Comparison of ENCODE assay signal across 1 cellular context in the genomic region with DNA sequence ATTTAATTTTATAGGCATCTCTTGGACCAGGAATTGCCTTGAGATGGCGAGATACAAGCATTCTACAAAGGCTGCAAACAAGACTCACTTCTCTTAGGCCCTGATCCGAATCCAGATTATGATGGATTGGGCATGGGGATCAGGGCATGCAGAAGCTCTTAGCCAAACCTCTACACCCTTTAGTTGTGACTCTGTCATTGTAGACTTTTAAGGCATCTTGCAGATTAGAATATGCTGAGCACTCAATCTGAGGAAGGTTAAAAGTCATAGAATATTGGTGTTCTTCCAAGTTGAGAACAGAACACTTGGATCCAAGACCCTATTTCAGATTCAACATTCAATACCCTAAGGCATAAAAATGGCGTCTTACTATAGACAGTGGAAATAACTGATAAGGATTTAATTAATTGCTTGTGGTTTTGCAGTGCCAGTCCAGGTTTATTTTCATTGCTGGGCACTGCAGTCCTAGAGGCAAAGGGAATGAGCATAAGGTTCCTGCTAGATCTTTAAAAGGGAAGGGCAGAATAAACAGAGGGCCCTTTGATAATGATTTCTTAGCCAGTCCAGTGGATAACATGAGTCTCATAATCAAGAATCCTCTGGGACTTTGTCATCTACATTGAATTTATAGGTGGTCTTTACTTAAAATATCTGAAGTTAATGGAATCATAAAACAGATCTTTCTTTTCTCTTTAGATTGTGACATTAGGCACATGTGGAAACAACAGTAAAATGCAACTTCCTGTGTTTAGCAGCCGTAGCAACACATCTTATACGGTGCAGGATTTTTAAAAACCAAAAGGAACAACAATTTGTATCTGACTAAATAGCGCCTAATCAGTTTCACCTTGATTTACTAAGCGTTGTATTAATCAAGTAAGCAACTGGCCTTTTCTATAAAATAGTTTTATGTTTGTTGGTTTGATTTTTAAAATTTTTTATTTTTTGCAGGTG.
TF ChIP-seq lines count a peak whose summit lies in the region.

No MANE protein-coding gene starts in this region.

TF ChIP-seq in WTC11, 78 proteins besides CTCF, POLR2A, EP300 and RAD21 (continued from another document):
- TF ChIP-seq, protein P1, sequence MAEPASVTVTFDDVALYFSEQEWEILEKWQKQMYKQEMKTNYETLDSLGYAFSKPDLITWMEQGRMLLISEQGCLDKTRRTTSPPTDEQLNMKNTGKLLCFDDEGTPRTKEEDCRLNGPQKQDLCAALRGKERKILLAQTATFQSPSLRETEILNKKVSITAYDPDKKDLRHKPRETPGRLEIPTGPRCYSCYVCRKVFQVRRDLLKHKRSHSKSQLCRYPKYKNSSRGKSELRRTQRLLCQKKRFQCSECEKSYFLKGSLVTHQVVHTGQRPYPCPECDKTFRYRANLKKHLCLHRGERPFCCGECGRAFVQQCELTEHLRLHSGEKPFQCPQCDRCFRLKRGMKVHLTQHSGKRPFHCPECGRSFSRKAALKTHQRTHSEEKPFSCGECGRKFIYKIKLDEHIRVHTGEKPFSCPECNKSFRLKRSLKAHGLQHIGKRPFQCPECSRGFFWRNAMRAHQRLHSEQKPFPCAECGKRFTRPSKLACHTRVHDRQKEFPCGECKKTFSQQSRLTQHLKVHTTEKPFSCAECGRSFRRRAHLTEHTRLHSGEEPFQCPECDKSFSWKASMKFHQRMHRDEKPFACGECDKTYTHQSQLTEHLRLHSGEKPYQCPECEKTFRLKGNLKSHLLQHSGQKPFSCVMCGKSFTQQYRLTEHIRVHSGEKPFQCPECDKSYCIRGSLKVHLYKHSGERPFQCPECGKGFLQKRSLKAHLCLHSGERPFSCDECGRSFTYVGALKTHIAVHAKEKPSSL (CRISPR knock-in tag; conservative IDR thresholded peaks at IDR 0.05), result no peak
- TF ChIP-seq, protein P2, sequence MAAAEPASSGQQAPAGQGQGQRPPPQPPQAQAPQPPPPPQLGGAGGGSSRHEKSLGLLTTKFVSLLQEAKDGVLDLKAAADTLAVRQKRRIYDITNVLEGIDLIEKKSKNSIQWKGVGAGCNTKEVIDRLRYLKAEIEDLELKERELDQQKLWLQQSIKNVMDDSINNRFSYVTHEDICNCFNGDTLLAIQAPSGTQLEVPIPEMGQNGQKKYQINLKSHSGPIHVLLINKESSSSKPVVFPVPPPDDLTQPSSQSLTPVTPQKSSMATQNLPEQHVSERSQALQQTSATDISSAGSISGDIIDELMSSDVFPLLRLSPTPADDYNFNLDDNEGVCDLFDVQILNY (CRISPR knock-in tag; IDR thresholded peaks at IDR 0.05), result no peak
- TF ChIP-seq ZNF671 (CRISPR knock-in tag; IDR thresholded peaks at IDR 0.05) (no peak), FOXP1 (CRISPR knock-in tag; IDR thresholded peaks at IDR 0.05; ENCODE audit: borderline replicate concordance) (no peak), CREM (CRISPR knock-in tag; IDR thresholded peaks at IDR 0.05) (no peak), SOX15 (CRISPR knock-in tag; IDR thresholded peaks at IDR 0.05) (no peak), GRHL2 (CRISPR knock-in tag; IDR thresholded peaks at IDR 0.05; ENCODE audit: insufficient replicate concordance, severe bottlenecking) (no peak), ZBTB21 (CRISPR knock-in tag; IDR thresholded peaks at IDR 0.05; ENCODE audit: borderline replicate concordance) (no peak), TEAD1 (CRISPR knock-in tag; IDR thresholded peaks at IDR 0.05) (no peak), ZNF232 (CRISPR knock-in tag; IDR thresholded peaks at IDR 0.05) (no peak)
